ENCODE assay signal across 17 cellular contexts in the genomic region with DNA sequence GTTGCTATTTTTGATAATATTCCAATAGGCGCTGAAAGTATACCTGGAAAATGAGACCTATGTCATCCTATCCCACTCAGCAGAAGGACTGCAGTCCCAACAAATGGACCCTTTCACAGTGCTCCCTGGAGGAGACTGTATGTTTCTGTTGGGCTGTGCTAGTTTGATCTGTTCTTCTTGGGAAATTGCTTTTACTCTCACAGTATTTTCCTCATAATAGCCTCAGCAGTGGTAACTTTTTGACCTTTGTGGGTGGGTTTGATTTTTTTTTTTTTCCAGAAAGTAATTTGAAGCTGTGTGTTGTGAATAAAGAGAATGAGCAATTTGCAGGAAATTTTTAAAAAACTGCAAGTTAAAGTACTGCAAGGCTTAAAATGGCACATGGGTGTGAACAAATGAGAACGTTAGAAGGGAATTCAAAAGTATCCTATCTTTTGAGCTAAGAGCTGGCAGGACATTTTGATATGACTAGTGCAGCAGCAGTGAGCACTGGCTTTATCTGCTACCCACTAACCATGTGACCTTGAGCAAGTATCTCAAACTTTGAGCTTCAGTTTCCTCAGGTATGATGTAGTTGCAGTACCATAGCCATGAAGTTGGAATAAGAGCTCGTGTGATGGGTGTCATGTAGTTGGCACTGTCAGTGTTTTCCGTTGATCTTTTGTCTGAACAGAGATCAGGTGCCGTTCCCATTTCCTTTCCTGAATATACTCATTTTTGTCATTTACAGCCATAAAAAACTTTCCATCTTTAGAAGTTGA.
DNase-seq lines count a peak whose midpoint lies in the region; ATAC-seq, FAIRE-seq and TF ChIP-seq lines count a peak whose summit lies in the region.
"Had no signal": no experiment of that assay in that cellular context is flagged by ENCODE, and none has a peak within 500 bp of the region (broad histone marks: within the 10 kb centered on the region; RNA-seq: fewer than 3 reads in every experiment).

No MANE protein-coding gene starts in this region.

- H3K4me3 Mint-ChIP-seq in astrocyte (ENCODE audit: unreplicated experiment) (no peak overlapping the region), nephron progenitor cell (no peak overlapping the region)

- whole genome bisulfite sequencing in heart right ventricle, 2 donors, result 52 to 54% methylated on average over 5 of the region's 5 CpGs
- WGBS in testis, 2 donors, result 69 to 73% methylated on average over 5 of the region's 5 CpGs

- H3K36me3 Mint-ChIP-seq in astrocyte (ENCODE audit: low read depth, unreplicated experiment), result no peaks in the 10 kb centered on the region
- H3K36me3 Mint-ChIP-seq in nephron progenitor cell (ENCODE audit: low read depth), result peaks cover 8% of the 10 kb centered on the region

- no peak overlapping the region for H3K9ac ChIP-seq in astrocyte (ENCODE audit: low read length)

- H3K9me3 ChIP-seq in astrocyte (ENCODE audit: insufficient read depth, low read depth, low read length), result no peaks in the 10 kb centered on the region
- no peaks in the 10 kb centered on the region for H3K9me3 ChIP-seq in heart right ventricle
- H3K9me3 ChIP-seq in testis, result no peaks in the 10 kb centered on the region
- H3K9me3 ChIP-seq: neutrophil, spleen had no signal

- no peak for TF ChIP-seq CTCF in astrocyte (IDR thresholded peaks at IDR 0.05; ENCODE audit: insufficient read depth, low read depth, low read length)
- no peak for TF ChIP-seq CTCF in heart right ventricle (IDR thresholded peaks at IDR 0.05)
- no peak for TF ChIP-seq CTCF in nephron progenitor cell (IDR thresholded peaks at IDR 0.05)
- TF ChIP-seq CTCF in testis (IDR thresholded peaks at IDR 0.05), result no peak

- intact Hi-C loops in heart right ventricle (cut with DNase I), result loop anchor here in 1 of 10 donors (5.0 to 10.0 kb wide), 2 partner anchors 124 to 252 kb away; a partner anchor contains a TSS
- intact Hi-C loops in testis (cut with DNase I; ENCODE audit: low total_unique reads), result no loop called here

- DNase-seq in EH (ENCODE audit: low read depth) (peak; percentile 19), astrocyte (ENCODE audit: low read depth) (peak; percentile 54), heart right ventricle (no peak), nephron progenitor cell (no peak), activated gamma-delta T cell treated with Interleukin-2 at 50 U/mL for 16 hours (no peak), testis (no peak)
- DNase-seq in activated effector memory CD4-positive, alpha-beta T cell treated with anti-CD3 and anti-CD28 coated beads, Interleukin-2, amount 50 U/mL, for 16 hours, result no peak
- DNase-seq in activated CD8-positive, alpha-beta memory T cell treated with anti-CD3 and anti-CD28 coated beads, Interleukin-2, amount 50 U/mL, for 48 hours, result no peak
- DNase-seq: activated gamma-delta T cell; hippocampal formation; NCI-H2171 treated with DMSO at 0.1 percent for 48 hours; NK-92 treated with Interleukin-12 subunit alpha and Interleukin-12 subunit beta, amount 100 ng/mL, for 24 hours; spleen had no signal

- H3K27ac ChIP-seq in astrocyte (ENCODE audit: low read depth, low read length) (no peak overlapping the region), heart right ventricle (peak overlapping the region in 4 of 10 donors; percentile 7 to 50 (median 26)), testis (no peak overlapping the region)
- H3K27ac ChIP-seq: neutrophil, SK-N-MC, spleen had no signal

- ATAC-seq in heart right ventricle, result peak in 6 of 8 donors; percentile 29 to 78 (median 61)

- H3K4me1 Mint-ChIP-seq in astrocyte (ENCODE audit: low read depth, unreplicated experiment) (peaks cover 48% of the 10 kb centered on the region), nephron progenitor cell (peaks cover 40% of the 10 kb centered on the region)

- no peaks in the 10 kb centered on the region for H3K79me2 ChIP-seq in astrocyte (ENCODE audit: insufficient read depth, low read length)

- TF ChIP-seq POLR2A in testis (IDR thresholded peaks at IDR 0.05), result no peak

- H3K27me3 ChIP-seq in astrocyte (ENCODE audit: insufficient read depth, low read length), result no peaks in the 10 kb centered on the region
- H3K27me3 ChIP-seq in heart right ventricle, result no peaks in the 10 kb centered on the region
- no peaks in the 10 kb centered on the region for H3K27me3 ChIP-seq in testis
- H3K27me3 ChIP-seq: neutrophil, spleen had no signal

- peaks cover 31% of the 10 kb centered on the region for H3K4me1 ChIP-seq in astrocyte (ENCODE audit: insufficient read depth, low read length)
- peaks cover 14 to 47% (median 42%) of the 10 kb centered on the region in 9 donors for H3K4me1 ChIP-seq in heart right ventricle
- peaks cover 16% of the 10 kb centered on the region for H3K4me1 ChIP-seq in testis

- H2AFZ ChIP-seq in astrocyte (ENCODE audit: low read depth, low read length), result no peak overlapping the region

- no peak for FAIRE-seq in astrocyte (lab: Jason Lieb, UNC)
- FAIRE-seq: H54 had no signal

- no peaks in the 10 kb centered on the region for H3K36me3 ChIP-seq in astrocyte (ENCODE audit: insufficient read depth, low read length)
- peaks cover 0 to 14% (median 0%) of the 10 kb centered on the region in 9 donors for H3K36me3 ChIP-seq in heart right ventricle
- no peaks in the 10 kb centered on the region for H3K36me3 ChIP-seq in testis (ENCODE audit: low read depth, missing control alignments)

- H3K27ac Mint-ChIP-seq in astrocyte (ENCODE audit: unreplicated experiment) (peak overlapping the region; percentile 34), nephron progenitor cell (peak overlapping the region; percentile 64)

- H3K4me2 ChIP-seq in astrocyte (ENCODE audit: low read length), result no peak overlapping the region

- no peaks in the 10 kb centered on the region for H3K9me3 Mint-ChIP-seq in astrocyte (ENCODE audit: unreplicated experiment)
- peaks cover 8% of the 10 kb centered on the region for H3K9me3 Mint-ChIP-seq in nephron progenitor cell
- H3K9me3 Mint-ChIP-seq: brain had no signal

- no peak overlapping the region for H3K4me3 ChIP-seq in astrocyte (ENCODE audit: insufficient read depth, low read depth, low read length)
- H3K4me3 ChIP-seq in heart right ventricle, result no peak overlapping the region
- H3K4me3 ChIP-seq in testis, result no peak overlapping the region
- H3K4me3 ChIP-seq: SK-N-MC, spleen had no signal

- H3K27me3 Mint-ChIP-seq in astrocyte (ENCODE audit: low read depth, unreplicated experiment) (no peaks in the 10 kb centered on the region), nephron progenitor cell (ENCODE audit: low read depth, poor library complexity) (peaks cover 3% of the 10 kb centered on the region)
- H3K27me3 Mint-ChIP-seq: brain had no signal

- H4K20me1 ChIP-seq in astrocyte (ENCODE audit: insufficient read depth, low read length), result no peaks in the 10 kb centered on the region

Comparison
In these comparisons a context has a peak if more than half of its experiments do, and no peak if none do; other contexts are left out.
1. DNase-seq: peak in EH (single experiment) and astrocyte (single experiment); none in heart right ventricle (0 of 2), nephron progenitor cell (single experiment), activated effector memory CD4-positive, alpha-beta T cell treated with anti-CD3 and anti-CD28 coated beads, Interleukin-2, amount 50 U/mL, for 16 hours (single experiment), activated gamma-delta T cell treated with Interleukin-2 at 50 U/mL for 16 hours (single experiment), testis (single experiment) and activated CD8-positive, alpha-beta memory T cell treated with anti-CD3 and anti-CD28 coated beads, Interleukin-2, amount 50 U/mL, for 48 hours (single experiment).